In genomic region chr22:23124611-23125511, GRCh38 we compare ENCODE assay signal across 20 cellular contexts. TPM values are rescaled to one million over a fixed set of nuclear protein-coding genes. Genes with fewer than 3 reads are reported as not detected.
"Had no signal": no experiment of that assay in that cellular context is flagged by ENCODE, and none has a peak within 500 bp of the region (broad histone marks: within the 10 kb centered on the region; RNA-seq: fewer than 3 reads in every experiment).

No MANE protein-coding gene starts in this region.

- H3K27ac ChIP-seq: upper lobe of right lung had no signal

- DNase-seq: activated CD4-positive, alpha-beta T cell treated with anti-CD3 and anti-CD28 coated beads, Interleukin-2, amount 50 U/mL, for 48 hours; activated CD8-positive, alpha-beta memory T cell treated with anti-CD3 and anti-CD28 coated beads, Interleukin-2, amount 10 ng/mL, durations not matched to agents 7 days and 5 days; activated naive CD4-positive, alpha-beta T cell treated with anti-CD3 and anti-CD28 coated beads, Interleukin-2, amount 10 ng/mL, durations not matched to agents 7 days and 5 days; activated T-cell treated with anti-CD3 and anti-CD28 coated beads, Interleukin-2, amount 50 U/mL, for 1 hour; central memory CD4-positive, alpha-beta T cell; effector memory CD4-positive, alpha-beta T cell; foreskin melanocyte; immature natural killer cell; left cardiac atrium; midbrain; retina; SK-N-SH; small intestine; stimulated activated CD4-positive, alpha-beta T cell treated with anti-CD3 and anti-CD28 coated beads, Interleukin-4, amount 100 ng/mL, for 24 hours; stimulated activated naive CD4-positive, alpha-beta T cell treated with Interleukin-2 at 50 U/mL for 16 hours; T-cell; T1000; upper lobe of right lung had no signal

- H3K36me3 Mint-ChIP-seq: activated CD8-positive, alpha-beta memory T cell treated with anti-CD3 and anti-CD28 coated beads, Interleukin-2, amount 10 ng/mL, durations not matched to agents 7 days and 5 days; T-cell had no signal

- H3K27ac Mint-ChIP-seq: activated CD8-positive, alpha-beta memory T cell treated with anti-CD3 and anti-CD28 coated beads, Interleukin-2, amount 10 ng/mL, durations not matched to agents 7 days and 5 days; activated naive CD4-positive, alpha-beta T cell treated with anti-CD3 and anti-CD28 coated beads, Interleukin-2, amount 10 ng/mL, durations not matched to agents 7 days and 5 days; activated T-helper 2 cell treated with anti-CD3 and anti-CD28 coated beads, Interferon-gamma antibody, Interleukin-2, Interleukin-4, amounts not matched to agents 10 μg/mL and 5 μg/mL and 100 μg/mL, durations not matched to agents 14 hours and 24 hours and 36 hours; T-cell had no signal

- H3K4me3 ChIP-seq: lung, upper lobe of right lung had no signal

- H3K9ac ChIP-seq: SK-N-SH had no signal

- FAIRE-seq: small intestine had no signal

- H3K4me2 ChIP-seq: SK-N-SH had no signal

- H3K9me3 ChIP-seq: SK-N-SH, upper lobe of right lung had no signal

- H3K36me3 ChIP-seq: upper lobe of right lung had no signal

- H3K4me1 ChIP-seq: upper lobe of right lung had no signal

- H3K27me3 Mint-ChIP-seq: activated CD8-positive, alpha-beta memory T cell treated with anti-CD3 and anti-CD28 coated beads, Interleukin-2, amount 10 ng/mL, durations not matched to agents 7 days and 5 days had no signal

- H3K4me3 Mint-ChIP-seq: activated CD8-positive, alpha-beta memory T cell treated with anti-CD3 and anti-CD28 coated beads, Interleukin-2, amount 10 ng/mL, durations not matched to agents 7 days and 5 days; activated naive CD4-positive, alpha-beta T cell treated with anti-CD3 and anti-CD28 coated beads, Interleukin-2, amount 10 ng/mL, durations not matched to agents 7 days and 5 days; immature natural killer cell; T-cell had no signal

- ATAC-seq: activated CD8-positive, alpha-beta memory T cell treated with anti-CD3 and anti-CD28 coated beads, Interleukin-2, amount 10 ng/mL, durations not matched to agents 7 days and 5 days; T-cell; upper lobe of right lung had no signal

- H3K27me3 ChIP-seq: upper lobe of right lung had no signal

RNA-seq across cellular contexts. Expression of gene RSPH14, which starts 16.9 kb away (rescaled TPM):
- total RNA-seq: activated CD8-positive, alpha-beta memory T cell treated with anti-CD3 and anti-CD28 coated beads, Interleukin-2, amount 10 ng/mL, durations not matched to agents 7 days and 5 days; activated T-helper 2 cell treated with anti-CD3 and anti-CD28 coated beads, Interferon-gamma antibody, Interleukin-2, Interleukin-4, amounts not matched to agents 10 μg/mL and 5 μg/mL and 100 μg/mL, durations not matched to agents 14 hours and 24 hours and 36 hours; left cardiac atrium; upper lobe of right lung had no signal

RNA-seq across cellular contexts. Expression of gene RAB36, which starts 20.4 kb away (rescaled TPM):
- total RNA-seq: activated T-helper 2 cell treated with anti-CD3 and anti-CD28 coated beads, Interferon-gamma antibody, Interleukin-2, Interleukin-4, amounts not matched to agents 10 μg/mL and 5 μg/mL and 100 μg/mL, durations not matched to agents 14 hours and 24 hours and 36 hours had no signal
